Comparison of ENCODE assay signal across 26 cellular contexts in the genomic region with DNA sequence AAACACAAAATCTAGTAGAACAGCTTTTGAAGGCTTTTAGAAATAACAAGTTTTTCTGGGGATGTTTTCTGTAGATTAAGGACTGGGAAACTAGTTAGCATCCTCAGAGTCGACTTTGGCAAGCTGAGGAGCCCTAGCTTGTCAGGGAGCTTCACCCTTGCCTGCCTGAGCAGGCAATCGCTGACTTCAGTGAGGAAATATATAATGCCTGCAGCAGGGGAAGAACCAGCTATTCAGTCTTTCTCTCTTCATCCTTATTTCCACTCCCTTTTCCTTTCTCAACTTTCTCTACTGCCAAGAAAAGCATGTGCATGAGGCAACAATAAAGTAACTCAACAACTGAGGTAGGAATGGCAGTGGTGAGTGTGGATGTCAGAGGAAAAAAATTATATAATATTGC.
"Had no signal": no experiment of that assay in that cellular context is flagged by ENCODE, and none has a peak within 500 bp of the region (broad histone marks: within the 10 kb centered on the region; RNA-seq: fewer than 3 reads in every experiment).

No MANE protein-coding gene starts in this region.

- H3K4me3 ChIP-seq: Peyer's patch, SJSA1 had no signal

- H3K36me3 Mint-ChIP-seq: activated CD4-positive, alpha-beta memory T cell treated with anti-CD3 and anti-CD28 coated beads for 36 hours; activated naive CD4-positive, alpha-beta T cell treated with anti-CD3 and anti-CD28 coated beads, Interleukin-2, amount 50 U/mL, for 72 hours; brain; IgD-negative memory B cell; WTC11 had no signal

- H3K4me1 Mint-ChIP-seq: activated CD4-positive, alpha-beta T cell treated with anti-CD3 and anti-CD28 coated beads, Interleukin-2, amount 10 ng/mL, durations not matched to agents 7 days and 5 days; IgD-negative memory B cell had no signal

- H3K36me3 ChIP-seq: Peyer's patch, SJSA1 had no signal

- DNase-seq: activated CD4-positive, alpha-beta memory T cell treated with anti-CD3 and anti-CD28 coated beads for 36 hours; activated CD4-positive, alpha-beta T cell treated with anti-CD3 and anti-CD28 coated beads, Interleukin-2, amount 10 ng/mL, durations not matched to agents 7 days and 5 days; activated CD4-positive, CD25-positive, alpha-beta regulatory T cell treated with anti-CD3 and anti-CD28 coated beads, Interleukin-2, amount 50 U/mL, for 72 hours; activated CD8-positive, alpha-beta memory T cell treated with anti-CD3 and anti-CD28 coated beads for 24 hours; activated effector memory CD4-positive, alpha-beta T cell treated with anti-CD3 and anti-CD28 coated beads, Interleukin-2, amount 50 U/mL, for 16 hours; activated naive CD4-positive, alpha-beta T cell treated with Interleukin-2 at 50 U/mL for 16 hours; activated T-cell treated with anti-CD3 and anti-CD28 coated beads, Interleukin-2, amount 50 U/mL, for 4 hours; amygdala; KG1; NCI-H1092; NCI-H1417; NCI-H1694; NCI-H2029; NCI-H2107; NCI-H524; Peyer's patch; SHP77; T-helper 9 cell had no signal

- H3K27me3 ChIP-seq: Peyer's patch, SJSA1 had no signal

- H3K27ac ChIP-seq: Peyer's patch, RWPE1, SJSA1 had no signal

- H3K4me3 Mint-ChIP-seq: activated CD4-positive, alpha-beta memory T cell treated with anti-CD3 and anti-CD28 coated beads for 36 hours; activated CD4-positive, alpha-beta T cell treated with anti-CD3 and anti-CD28 coated beads, Interleukin-2, amount 10 ng/mL, durations not matched to agents 7 days and 5 days; activated T-cell treated with anti-CD3 and anti-CD28 coated beads, Interleukin-2, amount 50 U/mL, for 4 hours; brain; IgD-negative memory B cell; T-helper 1 cell treated with Interleukin-12 subunit alpha and Interleukin-12 subunit beta and Interleukin-4 antibody, amounts not matched to agents 30 μg/mL and 1 μg/mL, for 36 hours had no signal

- FAIRE-seq: astrocyte had no signal

- H3K27me3 Mint-ChIP-seq: activated CD4-positive, alpha-beta T cell treated with anti-CD3 and anti-CD28 coated beads, Interleukin-2, amount 10 ng/mL, durations not matched to agents 7 days and 5 days had no signal

- H3K4me1 ChIP-seq: Peyer's patch had no signal

- H3K27ac Mint-ChIP-seq: activated CD4-positive, alpha-beta memory T cell treated with anti-CD3 and anti-CD28 coated beads for 36 hours; activated CD4-positive, alpha-beta T cell treated with anti-CD3 and anti-CD28 coated beads, Interleukin-2, amount 10 ng/mL, durations not matched to agents 7 days and 5 days; activated naive CD4-positive, alpha-beta T cell treated with anti-CD3 and anti-CD28 coated beads, Interleukin-2, amount 50 U/mL, for 72 hours; brain; IgD-negative memory B cell; T-helper 1 cell treated with Interleukin-12 subunit alpha and Interleukin-12 subunit beta and Interleukin-4 antibody, amounts not matched to agents 30 μg/mL and 1 μg/mL, for 36 hours; WTC11 had no signal

- ATAC-seq: activated naive CD4-positive, alpha-beta T cell treated with anti-CD3 and anti-CD28 coated beads, Interleukin-2, amount 50 U/mL, for 72 hours; activated T-cell treated with anti-CD3 and anti-CD28 coated beads, Interleukin-2, amount 50 U/mL, for 4 hours; WTC11 had no signal

- H3K9me3 ChIP-seq: Peyer's patch, SJSA1 had no signal

- H3K9me3 Mint-ChIP-seq: activated CD4-positive, alpha-beta memory T cell treated with anti-CD3 and anti-CD28 coated beads for 36 hours; activated CD4-positive, alpha-beta T cell treated with anti-CD3 and anti-CD28 coated beads, Interleukin-2, amount 10 ng/mL, durations not matched to agents 7 days and 5 days; activated naive CD4-positive, alpha-beta T cell treated with anti-CD3 and anti-CD28 coated beads, Interleukin-2, amount 50 U/mL, for 72 hours; activated T-cell treated with anti-CD3 and anti-CD28 coated beads, Interleukin-2, amount 50 U/mL, for 4 hours; brain; T-helper 1 cell treated with Interleukin-12 subunit alpha and Interleukin-12 subunit beta and Interleukin-4 antibody, amounts not matched to agents 30 μg/mL and 1 μg/mL, for 36 hours had no signal
